20 cellular contexts compared by ENCODE assay signal in genomic region chr16:85711982-85712587, GRCh38. TPM values are rescaled to one million over a fixed set of nuclear protein-coding genes. Genes with fewer than 3 reads are reported as not detected.
DNase-seq lines count a peak whose midpoint lies in the region; ATAC-seq, FAIRE-seq and TF ChIP-seq lines count a peak whose summit lies in the region.
"Had no signal": no experiment of that assay in that cellular context is flagged by ENCODE, and none has a peak within 500 bp of the region (broad histone marks: within the 10 kb centered on the region; RNA-seq: fewer than 3 reads in every experiment).

No MANE protein-coding gene starts in this region.

- H3K9ac ChIP-seq in IMR-90 (ENCODE audit: low read depth, low read length) = no peak overlapping the region

- WGBS in A549 (ENCODE audit: missing lambda C conversion rate) = 72% methylated on average over 5 of the region's 6 CpGs
- WGBS in IMR-90 (ENCODE audit: extremely low coverage in 2 of 2, insufficient read length in 1 of 2), 2 experiments = no CpG with 5 or more reads among the region's 6 CpGs

- H3K79me2 ChIP-seq in osteoblast (ENCODE audit: insufficient read depth, low read length) = no peaks in the 10 kb centered on the region

- no peak for TF ChIP-seq EP300 in A549 (IDR thresholded peaks at IDR 0.05)

- H3K56ac ChIP-seq in IMR-90 (ENCODE audit: extremely low read depth, insufficient read depth, low read length) = no peak overlapping the region

- POLR2A ChIA-PET in A549 (lab: Yijun Ruan, JAX) (no interaction called here), IMR-90 (lab: Charles Lee; ENCODE audit: unreplicated experiment) (no interaction called here)

- H4K5ac ChIP-seq in IMR-90 (ENCODE audit: low read depth, low read length) = no peak overlapping the region

- TF ChIP-seq RAD21 in A549 (conservative IDR thresholded peaks at IDR 0.05 in 1 of 2, IDR thresholded peaks at IDR 0.05 in 1 of 2) (no peak), IMR-90 (IDR thresholded peaks at IDR 0.05; ENCODE audit: low read length) (no peak)

- H3K36me3 Mint-ChIP-seq in stimulated activated naive B cell treated with anti-CD40 and anti-IgM and Interleukin-4, amounts not matched to agents 10 μg/mL and 1 μg/mL and 100 μg/mL, for 72 hours = peaks cover 10 to 27% of the 10 kb centered on the region in 2 donors

- no peak overlapping the region for H3K4me2 ChIP-seq in A549
- no peak overlapping the region for H3K4me2 ChIP-seq in IMR-90 (ENCODE audit: low read depth, low read length)
- no peak overlapping the region for H3K4me2 ChIP-seq in osteoblast (ENCODE audit: insufficient read depth, low read length)
- H3K4me2 ChIP-seq: GM23338 had no signal

- no peak overlapping the region for H2BK15ac ChIP-seq in IMR-90 (ENCODE audit: low read depth, low read length)

- CTCF ChIA-PET in A549 (lab: Yijun Ruan, JAX) (no interaction called here), IMR-90 (lab: Yijun Ruan, JAX) (no interaction called here)

- BruUV-seq in IMR-90 (replicated peaks; lab: Mats Ljungman, UMichigan) = no TSS peak

- H3K9me3 ChIP-seq in A549 (peaks cover 4% of the 10 kb centered on the region; the same call in 1 of the 3 replicates), IMR-90 (ENCODE audit: control insufficient read depth, insufficient read depth, low read length) (peaks cover 9% of the 10 kb centered on the region), osteoblast (ENCODE audit: low read depth, low read length) (peaks cover 3% of the 10 kb centered on the region)
- H3K9me3 ChIP-seq: BE2C had no signal

- H3K36me3 ChIP-seq in IMR-90 (ENCODE audit: control insufficient read depth, insufficient read depth, low read length) (peaks cover 3% of the 10 kb centered on the region), bronchial epithelial cell (ENCODE audit: control insufficient read depth, insufficient read depth, low read length) (peaks cover 30% of the 10 kb centered on the region), osteoblast (ENCODE audit: insufficient read depth, low read length) (no peaks in the 10 kb centered on the region)
- H3K36me3 ChIP-seq: BE2C had no signal

- no peaks in the 10 kb centered on the region for H3K9me1 ChIP-seq in IMR-90 (ENCODE audit: insufficient read depth, low read length)

- no peak overlapping the region for H3K23ac ChIP-seq in IMR-90 (ENCODE audit: low read depth, low read length)

- no peak overlapping the region for H3K27ac ChIP-seq in A549
- H3K27ac ChIP-seq in IMR-90 (ENCODE audit: insufficient read depth, low read length) = no peak overlapping the region
- H3K27ac ChIP-seq in osteoblast (ENCODE audit: low read depth, low read length) = no peak overlapping the region

- peaks cover 5 to 21% of the 10 kb centered on the region in 2 donors for H3K4me1 Mint-ChIP-seq in stimulated activated naive B cell treated with anti-CD40 and anti-IgM and Interleukin-4, amounts not matched to agents 10 μg/mL and 1 μg/mL and 100 μg/mL, for 72 hours

- H2BK5ac ChIP-seq in IMR-90 (ENCODE audit: low read depth, low read length, poor library complexity, severe bottlenecking) = no peak overlapping the region

- in situ Hi-C loops in IMR-90 (cut with MboI; ENCODE audit: low sequenced_read_pairs) = no loop called here

- dilution Hi-C loops in IMR-90 (cut with HindIII; ENCODE audit: low sequenced_read_pairs, unreplicated experiment) = no loop called here

- no peak for TF ChIP-seq POLR2A in A549 (IDR thresholded peaks at IDR 0.05; ENCODE audit: low read length)
- TF ChIP-seq POLR2A in IMR-90 (IDR thresholded peaks at IDR 0.05; ENCODE audit: low read depth, low read length) = no peak

- H2BK120ac ChIP-seq in IMR-90 (ENCODE audit: low read depth, low read length) = no peak overlapping the region

- H4K91ac ChIP-seq in IMR-90 (ENCODE audit: insufficient read depth, low read depth, low read length) = no peak overlapping the region

- FAIRE-seq in A549 (lab: Jason Lieb, UNC) (no peak), bronchial epithelial cell (lab: Jason Lieb, UNC) (peak; percentile 91)
- FAIRE-seq: A204.1, RCC 7860 had no signal

- no peak overlapping the region for H3K27ac Mint-ChIP-seq in stimulated activated naive B cell treated with anti-CD40 and anti-IgM and Interleukin-4, amounts not matched to agents 10 μg/mL and 1 μg/mL and 100 μg/mL, for 72 hours
- H3K27ac Mint-ChIP-seq: GM23338; T-helper 1 cell treated with Interleukin-12 subunit alpha and Interleukin-12 subunit beta and Interleukin-4 antibody, amounts not matched to agents 30 μg/mL and 1 μg/mL, for 36 hours had no signal

- no peaks in the 10 kb centered on the region for H3K27me3 Mint-ChIP-seq in stimulated activated naive B cell treated with anti-CD40 and anti-IgM and Interleukin-4, amounts not matched to agents 10 μg/mL and 1 μg/mL and 100 μg/mL, for 72 hours

- no peaks in the 10 kb centered on the region; the same call in 1 of the 2 replicates for H3K27me3 ChIP-seq in IMR-90 (ENCODE audit: control insufficient read depth, insufficient read depth, low read length)
- no peaks in the 10 kb centered on the region for H3K27me3 ChIP-seq in bronchial epithelial cell (ENCODE audit: control insufficient read depth, insufficient read depth, low read length)
- no peaks in the 10 kb centered on the region for H3K27me3 ChIP-seq in osteoblast (ENCODE audit: insufficient read depth, low read length)
- H3K27me3 ChIP-seq: BE2C had no signal

- no peak overlapping the region for H2AK5ac ChIP-seq in IMR-90 (ENCODE audit: low read depth, low read length)

- H2AFZ ChIP-seq in IMR-90 (replicated peaks; ENCODE audit: low read length, poor library complexity) (no peak overlapping the region), osteoblast (ENCODE audit: low read length) (no peak overlapping the region)
- H2AFZ ChIP-seq: GM23338 had no signal

- no peak overlapping the region for H3K4ac ChIP-seq in IMR-90 (ENCODE audit: low read depth, low read length)

- no peak for ATAC-seq in A549
- no peak for ATAC-seq in IMR-90 (ENCODE audit: low read depth)
- ATAC-seq in stimulated activated naive B cell treated with anti-CD40 and anti-IgM and Interleukin-4, amounts not matched to agents 10 μg/mL and 1 μg/mL and 100 μg/mL, for 72 hours (replicated peaks) = no peak
- ATAC-seq: GM23338 had no signal

- peaks cover 4 to 5% of the 10 kb centered on the region in 2 donors for H3K9me3 Mint-ChIP-seq in stimulated activated naive B cell treated with anti-CD40 and anti-IgM and Interleukin-4, amounts not matched to agents 10 μg/mL and 1 μg/mL and 100 μg/mL, for 72 hours

- no peak overlapping the region for H3K4me3 ChIP-seq in A549
- no peak overlapping the region for H3K4me3 ChIP-seq in IMR-90 (ENCODE audit: insufficient read depth, low read depth, low read length)
- H3K4me3 ChIP-seq in bronchial epithelial cell (ENCODE audit: low read depth, low read length) = no peak overlapping the region
- no peak overlapping the region for H3K4me3 ChIP-seq in osteoblast (ENCODE audit: insufficient read depth, low read length)
- H3K4me3 ChIP-seq: GM23338 had no signal

- no peaks in the 10 kb centered on the region; the same call in none of the 2 replicates for H4K20me1 ChIP-seq in IMR-90 (ENCODE audit: insufficient read depth, low read length)
- H4K20me1 ChIP-seq in osteoblast (ENCODE audit: insufficient read depth, low read length) = no peaks in the 10 kb centered on the region

- no peak overlapping the region for H3K14ac ChIP-seq in IMR-90 (replicated peaks; ENCODE audit: low read depth, low read length)

- H3K79me1 ChIP-seq in IMR-90 (ENCODE audit: low read depth in 1 of 2, low read length in 2 of 2) = no peaks in the 10 kb centered on the region; a peak in 1 of 4 replicates

- intact Hi-C loops in IMR-90 (cut with micrococcal nuclease) = loop anchor here (10.0 kb wide), 1 partner anchor 437 kb away; no protein-coding TSS in a partner anchor

- H3K4me3 Mint-ChIP-seq in stimulated activated naive B cell treated with anti-CD40 and anti-IgM and Interleukin-4, amounts not matched to agents 10 μg/mL and 1 μg/mL and 100 μg/mL, for 72 hours = no peak overlapping the region
- H3K4me3 Mint-ChIP-seq: GM23338; T-helper 1 cell treated with Interleukin-12 subunit alpha and Interleukin-12 subunit beta and Interleukin-4 antibody, amounts not matched to agents 30 μg/mL and 1 μg/mL, for 36 hours had no signal

- no peak overlapping the region for H2BK20ac ChIP-seq in IMR-90 (ENCODE audit: low read depth, low read length)

- DNase-seq in A549 (ENCODE audit: low read depth in 1 of 2, low spot score in 1 of 2) (no peak), IMR-90 (no peak), bronchial epithelial cell (ENCODE audit: low read depth) (no peak), osteoblast (ENCODE audit: insufficient read length, low spot score, missing footprints) (peak; percentile 50), mucosa of gallbladder (ENCODE audit: low spot score) (no peak), RKO (ENCODE audit: low spot score) (no peak)
- DNase-seq in stimulated activated naive B cell treated with anti-CD40 and anti-IgM and Interleukin-4, amounts not matched to agents 10 μg/mL and 1 μg/mL and 100 μg/mL, for 72 hours = no peak
- DNase-seq: BE2C, EL, GF-D8, Kasumi-1, NCI-H1092 treated with DMSO at 0.1 percent for 48 hours, NCI-H2029 treated with DMSO at 0.1 percent for 48 hours, NCI-H226, NCI-H524 treated with DMSO at 0.1 percent for 48 hours, OCI-M1 had no signal

- no peak for TF ChIP-seq CTCF in A549 (IDR thresholded peaks at IDR 0.05)
- no peak for TF ChIP-seq CTCF in IMR-90 (conservative IDR thresholded peaks at IDR 0.05; ENCODE audit: low read depth, low read length)
- TF ChIP-seq CTCF in bronchial epithelial cell (IDR thresholded peaks at IDR 0.05; ENCODE audit: insufficient read depth, low read length, severe bottlenecking) = no peak
- no peak for TF ChIP-seq CTCF in osteoblast (IDR thresholded peaks at IDR 0.05; ENCODE audit: extremely low read depth, low read depth, low read length)

- H3K18ac ChIP-seq in IMR-90 (ENCODE audit: low read depth, low read length) = no peak overlapping the region

- H2AK9ac ChIP-seq in IMR-90 (replicated peaks; ENCODE audit: low read depth, low read length, poor library complexity) = peak overlapping the region; percentile 28

- H3K4me1 ChIP-seq in A549 (no peaks in the 10 kb centered on the region), IMR-90 (ENCODE audit: control insufficient read depth, insufficient read depth, low read length) (peaks cover 3% of the 10 kb centered on the region; the same call in 1 of the 2 replicates), osteoblast (ENCODE audit: insufficient read depth, low read length) (no peaks in the 10 kb centered on the region)

- H4K8ac ChIP-seq in IMR-90 (ENCODE audit: low read depth in 2 of 2, low read length in 2 of 2) = no peak overlapping the region

RNA-seq across cellular contexts. Expression of gene GINS2, which starts 23.3 kb away (rescaled TPM):
- polyA plus RNA-seq in A549 (2011; rRNA removed) (23.4 and 28.7 TPM in 2 replicates), A549 (2017; fragmentation: RNase III; extraction: RNeasy Plus Mini Kit Qiagen cat#74134 plus additional on column Dnase treatment) (25.4 to 27.7 TPM (median 26.8 TPM) in 3 replicates), IMR-90 (2012; rRNA removed) (11.3 and 12.0 TPM in 2 replicates)
- 28.6 and 32.9 TPM in 2 replicates for polyA plus RNA-seq in A549 (2012; cell fraction: cytosol; rRNA removed)
- polyA plus RNA-seq in A549 (2012; cell fraction: nucleus; rRNA removed) = 10.9 and 16.4 TPM in 2 replicates
- polyA minus RNA-seq in A549 (2011; rRNA and poly(A)+ RNA removed) = 15.0 and 15.7 TPM in 2 replicates
- total RNA-seq in IMR-90 (2012; rRNA removed) (12.8 and 13.4 TPM in 2 replicates), bronchial epithelial cell (0.26 and 2.0 TPM in 2 replicates), osteoblast (1.2 and 1.8 TPM in 2 replicates), mucosa of gallbladder (0.81 TPM)
- 4.0 and 9.5 TPM in 2 replicates for polyA plus RNA-seq in IMR-90 (2012; cell fraction: cytosol; rRNA removed)
- polyA plus RNA-seq in IMR-90 (2012; cell fraction: nucleus; rRNA removed; ENCODE audit: low replicate concordance) = 1.7 and 3.6 TPM in 2 replicates

RNA-seq across cellular contexts. Expression of gene C16orf74, which starts 38.8 kb away (rescaled TPM):
- polyA plus RNA-seq in A549 (2011; rRNA removed) (3.3 and 3.8 TPM in 2 replicates), A549 (2017; fragmentation: RNase III; extraction: RNeasy Plus Mini Kit Qiagen cat#74134 plus additional on column Dnase treatment) (8.0 to 9.3 TPM (median 9.1 TPM) in 3 replicates), IMR-90 (2012; rRNA removed) (12.2 and 18.5 TPM in 2 replicates)
- polyA plus RNA-seq in A549 (2012; cell fraction: cytosol; rRNA removed) = 19.7 and 21.8 TPM in 2 replicates
- polyA plus RNA-seq in A549 (2012; cell fraction: nucleus; rRNA removed) = 19.8 and 21.2 TPM in 2 replicates
- 1.1 and 2.3 TPM in 2 replicates for polyA minus RNA-seq in A549 (2011; rRNA and poly(A)+ RNA removed)
- total RNA-seq in IMR-90 (2012; rRNA removed) (4.5 and 5.0 TPM in 2 replicates), bronchial epithelial cell (157 and 167 TPM in 2 replicates), osteoblast (0.59 and 0.72 TPM in 2 replicates), mucosa of gallbladder (0.83 TPM)
- polyA plus RNA-seq in IMR-90 (2012; cell fraction: cytosol; rRNA removed) = 21.0 and 28.2 TPM in 2 replicates
- 12.0 and 16.7 TPM in 2 replicates for polyA plus RNA-seq in IMR-90 (2012; cell fraction: nucleus; rRNA removed; ENCODE audit: low replicate concordance)

Comparison
In these comparisons a context has a peak if more than half of its experiments do, and no peak if none do; other contexts are left out.
1. RNA of gene C16orf74, which starts 38.8 kb away (total RNA-seq): 157 to 167 TPM in bronchial epithelial cell; 4.5 to 5.0 TPM in IMR-90, 0.83 TPM in mucosa of gallbladder (single experiment) and 0.59 to 0.72 TPM in osteoblast; every median in the first group is over 10 times any median in the second.